8 cellular contexts compared by ENCODE assay signal in the genomic region with DNA sequence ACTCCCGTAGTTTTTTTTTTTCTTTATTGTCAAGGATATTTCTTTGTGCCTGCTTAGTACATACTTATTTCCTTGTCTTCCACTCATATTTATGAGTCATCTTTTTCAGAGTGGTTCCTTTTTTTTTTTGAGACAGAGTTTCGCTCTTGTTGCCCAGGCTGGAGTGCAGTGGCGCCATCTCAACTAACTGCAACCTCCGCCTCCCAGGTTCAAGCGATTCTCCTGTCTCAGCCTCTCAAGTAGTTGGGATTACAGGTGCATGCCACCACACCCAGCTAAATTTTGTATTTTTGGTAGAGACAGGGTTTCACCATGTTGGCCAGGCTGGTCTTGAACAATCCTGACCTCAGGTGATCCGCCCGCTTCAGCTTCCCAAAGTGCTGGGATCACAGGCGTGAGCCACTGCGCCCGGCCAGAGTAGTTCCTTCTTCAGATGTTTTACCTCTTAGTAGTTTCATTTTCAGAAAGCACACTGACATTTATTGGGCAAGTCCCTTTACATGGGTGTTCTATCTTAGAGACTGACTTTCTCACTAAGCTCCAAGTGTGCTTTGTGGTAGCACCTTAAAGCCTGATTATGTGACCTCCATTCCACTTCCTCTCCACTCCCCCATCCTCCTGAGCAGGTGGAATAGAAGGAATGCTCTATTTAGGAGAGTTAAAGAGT. TPM values are rescaled to one million over a fixed set of nuclear protein-coding genes. Genes with fewer than 3 reads are reported as not detected.
A peak's percentile ranks its signal among the peaks of the same experiment; 100 is the strongest.
DNase-seq lines count a peak whose midpoint lies in the region; ATAC-seq and TF ChIP-seq lines count a peak whose summit lies in the region.
"Not testable (repeated sequence)": the region's sequence is repeated elsewhere in the genome, so short reads cannot be mapped to it uniquely, and the experiment has no call there.

No MANE protein-coding gene starts in this region.

- not testable (repeated sequence) for H4K20me1 ChIP-seq in Karpas-422 (ENCODE audit: insufficient read depth, low read depth, low read length)

- peak; percentile 41 for ATAC-seq in GM19025 (IDR thresholded peaks at IDR 0.05; ENCODE audit: low read depth, unreplicated experiment)
- ATAC-seq in HG02759 (IDR thresholded peaks at IDR 0.05; ENCODE audit: unreplicated experiment), result peak; percentile 47
- ATAC-seq in activated T-helper 17 cell treated with anti-CD3 and anti-CD28 coated beads, Interleukin-2, amount 50 U/mL, for 72 hours (replicated peaks), result peak; percentile 73
- peak; percentile 32 for ATAC-seq in left ventricle myocardium superior

- peaks cover 82% of the 10 kb centered on the region for H3K4me1 ChIP-seq in Karpas-422 (ENCODE audit: low read length)

- TF ChIP-seq CTCF in CD14-positive monocyte (IDR thresholded peaks at IDR 0.05), result not testable (repeated sequence)

- H3K27me3 Mint-ChIP-seq in CD14-positive monocyte (ENCODE audit: low read depth in 3 of 3), result peaks cover 8 to 14% (median 10%) of the 10 kb centered on the region in 3 donors
- H3K27me3 Mint-ChIP-seq in activated T-helper 17 cell treated with anti-CD3 and anti-CD28 coated beads, Interleukin-2, amount 50 U/mL, for 72 hours, result not testable (repeated sequence)

- peak overlapping the region; percentile 52 for H3K4me2 ChIP-seq in Karpas-422 (ENCODE audit: low read depth, low read length, poor library complexity, severe bottlenecking)

- peak overlapping the region; percentile 95 to 99 (median 98) for H3K27ac Mint-ChIP-seq in CD14-positive monocyte
- peak overlapping the region; percentile 91 for H3K27ac Mint-ChIP-seq in activated T-helper 17 cell treated with anti-CD3 and anti-CD28 coated beads, Interleukin-2, amount 50 U/mL, for 72 hours

- H3K36me3 ChIP-seq in Karpas-422 (ENCODE audit: insufficient read depth, low read length), result not testable (repeated sequence)

- H3K4me3 ChIP-seq in Karpas-422 (ENCODE audit: low read length), result peak overlapping the region; percentile 19; the same call in 1 of the 2 replicates

- H2AFZ ChIP-seq in Karpas-422 (ENCODE audit: low read length), result peak overlapping the region; percentile 4; the same call in 1 of the 2 replicates

- H3K27ac ChIP-seq in Karpas-422 (ENCODE audit: low read length), result peak overlapping the region; percentile 98

- H3K9ac ChIP-seq in Karpas-422 (ENCODE audit: low read length), result peak overlapping the region; percentile 54

- not testable (repeated sequence) for H3K9me3 ChIP-seq in Karpas-422 (ENCODE audit: low read length)

- peaks cover 51% of the 10 kb centered on the region for H3K4me1 Mint-ChIP-seq in CD14-positive monocyte
- peaks cover 47% of the 10 kb centered on the region for H3K4me1 Mint-ChIP-seq in activated T-helper 17 cell treated with anti-CD3 and anti-CD28 coated beads, Interleukin-2, amount 50 U/mL, for 72 hours

- H3K9me3 Mint-ChIP-seq in CD14-positive monocyte; activated T-helper 17 cell treated with anti-CD3 and anti-CD28 coated beads, Interleukin-2, amount 50 U/mL, for 72 hours: not testable (repeated sequence)

- peaks cover 0 to 12% of the 10 kb centered on the region in 2 donors for H3K36me3 Mint-ChIP-seq in CD14-positive monocyte
- not testable (repeated sequence) for H3K36me3 Mint-ChIP-seq in activated T-helper 17 cell treated with anti-CD3 and anti-CD28 coated beads, Interleukin-2, amount 50 U/mL, for 72 hours (ENCODE audit: low read depth)

- not testable (repeated sequence) for H3K9me2 ChIP-seq in Karpas-422 (replicated peaks; ENCODE audit: insufficient read depth, low read length)

- intact Hi-C loops in CD14-positive monocyte (cut with micrococcal nuclease); left ventricle myocardium superior (cut with micrococcal nuclease): not testable (repeated sequence)

- not testable (repeated sequence) for H3K27me3 ChIP-seq in Karpas-422 (ENCODE audit: low read length)

- H3K79me2 ChIP-seq in Karpas-422 (ENCODE audit: low read length), result peaks cover 17% of the 10 kb centered on the region

- DNase-seq in CD14-positive monocyte (ENCODE audit: low spot score) (peak; percentile 64), Karpas-422 (peak; percentile 75), T-helper 22 cell (ENCODE audit: low read depth) (peak; percentile 8), left ventricle myocardium superior (peak; percentile 41)
- peak; percentile 60 for DNase-seq in stimulated activated CD4-positive, alpha-beta T cell treated with anti-CD3 and anti-CD28 coated beads, Interleukin-15, amount 100 ng/mL, for 24 hours

- peak overlapping the region; percentile 82 to 89 for H3K4me3 Mint-ChIP-seq in CD14-positive monocyte
- H3K4me3 Mint-ChIP-seq in activated T-helper 17 cell treated with anti-CD3 and anti-CD28 coated beads, Interleukin-2, amount 50 U/mL, for 72 hours, result peak overlapping the region; percentile 81

RNA-seq across cellular contexts. Expression of a gene that starts 6.9 kb away (rescaled TPM):
- polyA plus RNA-seq in CD14-positive monocyte, result 1 to 10 TPM; 1.6 to 2.2 TPM
- 8.8 and 16.8 TPM in 2 replicates for total RNA-seq in Karpas-422 (2014; rRNA removed; shearing (Covaris generic); ENCODE audit: low replicate concordance)
- total RNA-seq in activated T-helper 17 cell treated with anti-CD3 and anti-CD28 coated beads, Interleukin-2, amount 50 U/mL, for 72 hours, result 10 to 100 TPM; 16.7 to 19.3 TPM
- 13.0 TPM for total RNA-seq in left ventricle myocardium superior

RNA-seq across cellular contexts. Expression of a gene that starts 29.1 kb away (rescaled TPM):
- polyA plus RNA-seq in CD14-positive monocyte, result 10 to 100 TPM; 30.7 to 31.3 TPM
- total RNA-seq in Karpas-422 (2014; rRNA removed; shearing (Covaris generic); ENCODE audit: low replicate concordance), result 154 and 205 TPM in 2 replicates
- 10 to 100 TPM; 16.6 to 17.7 TPM for total RNA-seq in activated T-helper 17 cell treated with anti-CD3 and anti-CD28 coated beads, Interleukin-2, amount 50 U/mL, for 72 hours
- total RNA-seq in left ventricle myocardium superior, result 10.6 TPM

RNA-seq across cellular contexts. Expression of a gene that starts 52.6 kb away (rescaled TPM):
- not detected for polyA plus RNA-seq in CD14-positive monocyte
- total RNA-seq in Karpas-422 (2014; rRNA removed; shearing (Covaris generic); ENCODE audit: low replicate concordance), result not detected in 2 replicates
- total RNA-seq in activated T-helper 17 cell treated with anti-CD3 and anti-CD28 coated beads, Interleukin-2, amount 50 U/mL, for 72 hours, result not detected
- 0.47 TPM for total RNA-seq in left ventricle myocardium superior

Comparison
In these comparisons a context has a peak if more than half of its experiments do, and no peak if none do; other contexts are left out.
1. Peak in every context shown above with its lines: DNase-seq, ATAC-seq, H3K4me3 ChIP-seq and H3K27ac ChIP-seq.
2. DNase-seq: peak in every context shown above with its lines; median percentile 75 in Karpas-422; 64 in CD14-positive monocyte; 60 in stimulated activated CD4-positive, alpha-beta T cell treated with anti-CD3 and anti-CD28 coated beads, Interleukin-15, amount 100 ng/mL, for 24 hours; 41 in left ventricle myocardium superior; 8 in T-helper 22 cell.